ENCODE assay signal across 11 cellular contexts in genomic region chr1:150552692-150553278, GRCh38. TPM values are rescaled to one million over a fixed set of nuclear protein-coding genes. Genes with fewer than 3 reads are reported as not detected.
DNase-seq lines count a peak whose midpoint lies in the region; ATAC-seq and TF ChIP-seq lines count a peak whose summit lies in the region.
"Had no signal": no experiment of that assay in that cellular context is flagged by ENCODE, and none has a peak within 500 bp of the region (broad histone marks: within the 10 kb centered on the region; RNA-seq: fewer than 3 reads in every experiment).

No MANE protein-coding gene starts in this region.

- peak overlapping the region; percentile 77 for H3K4me2 ChIP-seq in BLaER1

- CTCF ChIA-PET in activated naive CD4-positive, alpha-beta T cell treated with anti-CD3 and anti-CD28 coated beads, Interleukin-2, amount 10 ng/mL, durations not matched to agents 7 days and 5 days (lab: Charles Lee) = no interaction called here

- no peak for TF ChIP-seq EP300 in sigmoid colon (IDR thresholded peaks at IDR 0.05)

- no peaks in the 10 kb centered on the region for H3K36me3 ChIP-seq in BLaER1
- H3K36me3 ChIP-seq in Peyer's patch = peaks cover 0 to 7% (median 0%) of the 10 kb centered on the region in 3 donors
- peaks cover 0 to 33% (median 0%) of the 10 kb centered on the region in 9 donors for H3K36me3 ChIP-seq in heart right ventricle
- H3K36me3 ChIP-seq in sigmoid colon = peaks cover 0 to 12% (median 5%) of the 10 kb centered on the region in 4 donors

- no peaks in the 10 kb centered on the region for H3K9me3 Mint-ChIP-seq in activated naive CD4-positive, alpha-beta T cell treated with anti-CD3 and anti-CD28 coated beads, Interleukin-2, amount 10 ng/mL, durations not matched to agents 7 days and 5 days
- H3K9me3 Mint-ChIP-seq: stimulated activated naive CD8-positive, alpha-beta T cell treated with anti-CD3 and anti-CD28 coated beads, Interleukin-15, Interleukin-2, amounts not matched to agents 100 ng/mL and 50 ng/mL, for 24 hours had no signal

- DNase-seq in Peyer's patch (peak in 1 of 3 donors; percentile 55), heart right ventricle (no peak), sigmoid colon (no peak), iPS-NIHi11 (ENCODE audit: low spot score) (no peak), NCI-H1092 treated with DMSO at 0.1 percent for 48 hours (lab: John Stamatoyannopoulos, UW) (no peak)
- no peak for DNase-seq in stimulated activated CD4-positive, alpha-beta T cell treated with anti-CD3 and anti-CD28 coated beads, Interleukin-2, amount 100 ng/mL, for 48 hours
- DNase-seq in activated naive CD4-positive, alpha-beta T cell treated with anti-CD3 and anti-CD28 coated beads, Interleukin-2, amount 10 ng/mL, durations not matched to agents 7 days and 5 days = no peak
- DNase-seq: NCI-H774; stimulated activated CD4-positive, alpha-beta T cell treated with anti-CD3 and anti-CD28 coated beads, Interleukin-12 subunit alpha, Interleukin-12 subunit beta, amount 100 ng/mL, for 4 hours had no signal

- H3K4me1 ChIP-seq in BLaER1 (peaks cover 39% of the 10 kb centered on the region), Peyer's patch (peaks cover 0 to 28% (median 10%) of the 10 kb centered on the region in 4 donors), heart right ventricle (peaks cover 14 to 58% (median 38%) of the 10 kb centered on the region in 9 donors), sigmoid colon (peaks cover 0 to 66% (median 44%) of the 10 kb centered on the region in 4 donors)

- H3K27ac Mint-ChIP-seq in activated naive CD4-positive, alpha-beta T cell treated with anti-CD3 and anti-CD28 coated beads, Interleukin-2, amount 10 ng/mL, durations not matched to agents 7 days and 5 days = no peak overlapping the region
- H3K27ac Mint-ChIP-seq: stimulated activated naive CD8-positive, alpha-beta T cell treated with anti-CD3 and anti-CD28 coated beads, Interleukin-15, Interleukin-2, amounts not matched to agents 100 ng/mL and 50 ng/mL, for 24 hours had no signal

- peak in 1 of 8 donors; percentile 0 for ATAC-seq in heart right ventricle

- intact Hi-C loops in heart right ventricle (cut with DNase I) = loop anchor here in 3 of 10 donors (10.0 kb wide), 2 partner anchors 252 to 262 kb away; partner anchors contain the start of gene CTSK (in 1 of the 3)
- intact Hi-C loops in sigmoid colon (cut with DNase I) = no loop called here

- H3K4me3 Mint-ChIP-seq in activated naive CD4-positive, alpha-beta T cell treated with anti-CD3 and anti-CD28 coated beads, Interleukin-2, amount 10 ng/mL, durations not matched to agents 7 days and 5 days = no peak overlapping the region
- H3K4me3 Mint-ChIP-seq: stimulated activated naive CD8-positive, alpha-beta T cell treated with anti-CD3 and anti-CD28 coated beads, Interleukin-15, Interleukin-2, amounts not matched to agents 100 ng/mL and 50 ng/mL, for 24 hours had no signal

- H3K27me3 ChIP-seq in BLaER1 (peaks cover 12% of the 10 kb centered on the region; the same call in 1 of the 2 replicates), Peyer's patch (no peaks in the 10 kb centered on the region), heart right ventricle (no peaks in the 10 kb centered on the region), sigmoid colon (no peaks in the 10 kb centered on the region)

- 70 to 73% methylated on average over 16 of the region's 16 CpGs for WGBS in heart right ventricle, 2 donors
- 76 to 83% methylated on average over 16 of the region's 16 CpGs for WGBS in sigmoid colon, 2 donors

- peak overlapping the region; percentile 44; the same call in 1 of the 2 replicates for H3K27ac ChIP-seq in BLaER1
- H3K27ac ChIP-seq in Peyer's patch = peak overlapping the region; percentile 17 to 82 (median 72)
- peak overlapping the region in 9 of 10 donors; percentile 25 to 94 (median 88) for H3K27ac ChIP-seq in heart right ventricle
- peak overlapping the region; percentile 82 to 91 (median 88) for H3K27ac ChIP-seq in sigmoid colon

- peaks cover 50% of the 10 kb centered on the region for H3K27me3 Mint-ChIP-seq in activated naive CD4-positive, alpha-beta T cell treated with anti-CD3 and anti-CD28 coated beads, Interleukin-2, amount 10 ng/mL, durations not matched to agents 7 days and 5 days

- TF ChIP-seq CTCF in Peyer's patch (IDR thresholded peaks at IDR 0.05) = no peak
- no peak for TF ChIP-seq CTCF in heart right ventricle (IDR thresholded peaks at IDR 0.05)
- no peak for TF ChIP-seq CTCF in sigmoid colon (IDR thresholded peaks at IDR 0.05)

- H3K9ac ChIP-seq in BLaER1 = no peak overlapping the region

- H3K9me3 ChIP-seq in BLaER1 = no peaks in the 10 kb centered on the region
- no peaks in the 10 kb centered on the region for H3K9me3 ChIP-seq in Peyer's patch
- H3K9me3 ChIP-seq in heart right ventricle = no peaks in the 10 kb centered on the region
- H3K9me3 ChIP-seq in sigmoid colon = no peaks in the 10 kb centered on the region

- no peak for TF ChIP-seq POLR2A in Peyer's patch (IDR thresholded peaks at IDR 0.05)
- no peak for TF ChIP-seq POLR2A in sigmoid colon (IDR thresholded peaks at IDR 0.05)

- no peaks in the 10 kb centered on the region for H3K36me3 Mint-ChIP-seq in activated naive CD4-positive, alpha-beta T cell treated with anti-CD3 and anti-CD28 coated beads, Interleukin-2, amount 10 ng/mL, durations not matched to agents 7 days and 5 days

- H3K4me3 ChIP-seq in BLaER1 (no peak overlapping the region), Peyer's patch (no peak overlapping the region), heart right ventricle (peak overlapping the region in 1 of 10 donors; percentile 26), sigmoid colon (no peak overlapping the region)

- H4K20me1 ChIP-seq in BLaER1 = 0 out of 2 replicates have a peak, but pooled peaks cover 4% of the 10 kb centered on the region

- peaks cover 35% of the 10 kb centered on the region for H3K4me1 Mint-ChIP-seq in activated naive CD4-positive, alpha-beta T cell treated with anti-CD3 and anti-CD28 coated beads, Interleukin-2, amount 10 ng/mL, durations not matched to agents 7 days and 5 days

RNA-seq across cellular contexts. Expression of gene ADAMTSL4, which starts 3.6 kb away (rescaled TPM):
- total RNA-seq in Peyer's patch (10 to 100 TPM in 3 of 4 donors, 1 to 10 TPM in 1; 2.3 to 28.9 (median 15.3) TPM), heart right ventricle (10 to 100 TPM; 22.2 to 86.5 (median 40.7) TPM), sigmoid colon (10 to 100 TPM; 14.6 to 36.0 (median 24.3) TPM)
- polyA plus RNA-seq in heart right ventricle (10 to 100 TPM; 46.6 to 71.4 TPM), sigmoid colon (10 to 100 TPM in 1 of 3 donors, 1 to 10 TPM in 2; 2.1 to 14.0 (median 4.8) TPM)

RNA-seq across cellular contexts. Expression of gene MCL1, which starts 26.6 kb away (rescaled TPM):
- total RNA-seq in Peyer's patch (100 to 1,000 TPM; 102 to 154 (median 140) TPM), heart right ventricle (100 to 1,000 TPM in 8 of 10 donors, 10 to 100 TPM in 2; 76.4 to 155 (median 122) TPM), sigmoid colon (100 to 1,000 TPM; 159 to 352 (median 212) TPM)
- polyA plus RNA-seq in heart right ventricle (10 to 100 TPM; 54.3 to 77.7 TPM), sigmoid colon (100 to 1,000 TPM; 119 to 194 (median 153) TPM)

RNA-seq across cellular contexts. Expression of gene FALEC, which starts 37.2 kb away (rescaled TPM):
- not detected for total RNA-seq in Peyer's patch
- total RNA-seq in heart right ventricle = under 1 TPM in 2 of 10 donors, not detected in 8; 0.46 to 0.60 TPM
- polyA plus RNA-seq in heart right ventricle = not detected
- total RNA-seq in sigmoid colon = not detected
- under 1 TPM in 1 of 3 donors, not detected in 2; 0.35 TPM for polyA plus RNA-seq in sigmoid colon

RNA-seq across cellular contexts. Expression of gene ECM1, which starts 44.9 kb away (rescaled TPM):
- 10 to 100 TPM in 2 of 4 donors, 1 to 10 TPM in 2; 1.4 to 11.6 (median 9.6) TPM for total RNA-seq in Peyer's patch
- total RNA-seq in heart right ventricle = 10 to 100 TPM in 8 of 10 donors, 1 to 10 TPM in 2; 5.8 to 26.3 (median 12.8) TPM
- polyA plus RNA-seq in heart right ventricle = 10 to 100 TPM; 24.7 to 28.2 TPM
- total RNA-seq in sigmoid colon = 10 to 100 TPM in 3 of 4 donors, 1 to 10 TPM in 1; 9.2 to 23.8 (median 13.8) TPM
- 1 to 10 TPM; 2.1 to 8.7 (median 3.0) TPM for polyA plus RNA-seq in sigmoid colon
